Comparison of ENCODE assay signal across 9 cellular contexts in the genomic region with DNA sequence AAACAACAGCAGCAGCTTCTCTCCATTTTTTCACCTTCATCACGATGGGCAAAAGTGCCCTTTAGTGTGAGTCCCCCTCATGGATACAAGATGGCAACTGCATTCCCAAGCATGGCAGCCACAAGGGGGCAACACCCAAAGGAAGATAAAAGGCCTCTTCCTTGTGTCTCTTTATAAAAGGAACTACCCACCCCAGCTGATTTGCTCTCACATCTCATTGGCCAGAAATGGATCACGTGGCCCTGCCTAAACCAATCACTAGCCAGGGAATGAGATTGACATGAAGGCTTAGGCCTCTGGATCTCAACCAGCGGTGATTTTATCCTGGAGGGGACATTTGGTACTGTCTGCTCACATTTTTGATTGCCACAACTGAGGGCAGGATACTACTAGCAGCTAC. TPM values are rescaled to one million over a fixed set of nuclear protein-coding genes. Genes with fewer than 3 reads are reported as not detected.
DNase-seq lines count a peak whose midpoint lies in the region; ATAC-seq lines count a peak whose summit lies in the region.
"Had no signal": no experiment of that assay in that cellular context is flagged by ENCODE, and none has a peak within 500 bp of the region (broad histone marks: within the 10 kb centered on the region; RNA-seq: fewer than 3 reads in every experiment).

No MANE protein-coding gene starts in this region.

- H3K4me3 ChIP-seq in Karpas-422 (ENCODE audit: low read length), result no peak overlapping the region
- no peak overlapping the region for H3K4me3 ChIP-seq in mesenchymal stem cell (ENCODE audit: insufficient read depth in 1 of 2, low read depth in 1 of 2, low read length in 2 of 2)
- H3K4me3 ChIP-seq: BLaER1 treated with 17β-estradiol and CSF1 and Interleukin-3, amounts not matched to agents 10 nM and 100 nM had no signal

- no peak overlapping the region for H2AK5ac ChIP-seq in mesenchymal stem cell (ENCODE audit: low read length, severe bottlenecking)

- in situ Hi-C loops in SK-MEL-5 (cut with HindIII; ENCODE audit: low pct_unique_long_range_greater_than_20kb, low sequenced_read_pairs), result no loop called here

- H2AFZ ChIP-seq in Karpas-422 (ENCODE audit: low read length), result no peak overlapping the region
- no peak overlapping the region for H2AFZ ChIP-seq in mesenchymal stem cell (ENCODE audit: low read depth, low read length)

- H3K4ac ChIP-seq in mesenchymal stem cell (ENCODE audit: low read depth in 1 of 2, low read length in 2 of 2), result peak overlapping the region in 1 of 2 experiments; percentile 24

- no peak overlapping the region for H3K9ac ChIP-seq in Karpas-422 (ENCODE audit: low read length)
- H3K9ac ChIP-seq in mesenchymal stem cell (ENCODE audit: low read length), result no peak overlapping the region
- H3K9ac ChIP-seq: BLaER1 treated with 17β-estradiol and CSF1 and Interleukin-3, amounts not matched to agents 10 nM and 100 nM had no signal

- no peak overlapping the region for H4K91ac ChIP-seq in mesenchymal stem cell (ENCODE audit: low read length)

- H3K4me1 ChIP-seq in Karpas-422 (ENCODE audit: low read length) (peaks cover 20% of the 10 kb centered on the region), mesenchymal stem cell (ENCODE audit: control insufficient read depth, insufficient read depth, low read depth, low read length) (no peaks in the 10 kb centered on the region)

- H2BK12ac ChIP-seq in mesenchymal stem cell (ENCODE audit: low read length in 2 of 2), result no peak overlapping the region

- H4K20me1 ChIP-seq in Karpas-422 (ENCODE audit: insufficient read depth, low read depth, low read length), result no peaks in the 10 kb centered on the region
- H4K20me1 ChIP-seq: BLaER1 treated with 17β-estradiol and CSF1 and Interleukin-3, amounts not matched to agents 10 nM and 100 nM had no signal

- WGBS in mesenchymal stem cell, result 82% methylated on average over 3 of the region's 3 CpGs

- H2BK120ac ChIP-seq in mesenchymal stem cell (ENCODE audit: low read depth, low read length), result no peak overlapping the region

- no peak overlapping the region for H3K27ac ChIP-seq in Karpas-422 (ENCODE audit: low read length)
- H3K27ac ChIP-seq in mesenchymal stem cell (ENCODE audit: low read length, poor library complexity, severe bottlenecking), result no peak overlapping the region
- H3K27ac ChIP-seq: BLaER1 treated with 17β-estradiol and CSF1 and Interleukin-3, amounts not matched to agents 10 nM and 100 nM had no signal

- H3K4me2 ChIP-seq in Karpas-422 (ENCODE audit: low read depth, low read length, poor library complexity, severe bottlenecking), result no peak overlapping the region
- H3K4me2 ChIP-seq in mesenchymal stem cell (ENCODE audit: low read length, poor library complexity, severe bottlenecking), result no peak overlapping the region
- H3K4me2 ChIP-seq: BLaER1 treated with 17β-estradiol and CSF1 and Interleukin-3, amounts not matched to agents 10 nM and 100 nM had no signal

- no peak overlapping the region for H2BK15ac ChIP-seq in mesenchymal stem cell (ENCODE audit: low read depth, poor library complexity, severe bottlenecking)

- no peaks in the 10 kb centered on the region for H3K79me2 ChIP-seq in Karpas-422 (ENCODE audit: low read length)

- ATAC-seq in GM21786 (IDR thresholded peaks at IDR 0.05; ENCODE audit: unreplicated experiment), result no peak

- no peak overlapping the region for H3K18ac ChIP-seq in mesenchymal stem cell (ENCODE audit: low read depth in 1 of 2, low read length in 2 of 2)

- no peaks in the 10 kb centered on the region for H3K36me3 ChIP-seq in Karpas-422 (ENCODE audit: insufficient read depth, low read length)
- no peaks in the 10 kb centered on the region for H3K36me3 ChIP-seq in mesenchymal stem cell (ENCODE audit: control insufficient read depth in 1 of 2, insufficient read depth in 2 of 2, low read depth in 1 of 2, low read length in 2 of 2)
- H3K36me3 ChIP-seq: BLaER1 treated with 17β-estradiol and CSF1 and Interleukin-3, amounts not matched to agents 10 nM and 100 nM had no signal

- H3K14ac ChIP-seq in mesenchymal stem cell (ENCODE audit: low read length in 2 of 2), result no peak overlapping the region

- H3K27me3 ChIP-seq in Karpas-422 (ENCODE audit: low read length) (no peaks in the 10 kb centered on the region), mesenchymal stem cell (ENCODE audit: control insufficient read depth in 1 of 2, insufficient read depth in 1 of 2, low read length in 2 of 2) (no peaks in the 10 kb centered on the region)
- H3K27me3 ChIP-seq: BLaER1 treated with 17β-estradiol and CSF1 and Interleukin-3, amounts not matched to agents 10 nM and 100 nM had no signal

- H4K8ac ChIP-seq in mesenchymal stem cell (ENCODE audit: low read length), result no peak overlapping the region

- DNase-seq in NCI-H146 (lab: John Stamatoyannopoulos, UW) (peak; percentile 58), NCI-H146 treated with DMSO at 0.1 percent for 48 hours (lab: John Stamatoyannopoulos, UW; ENCODE audit: unreplicated experiment) (no peak), Karpas-422 (peak; percentile 92), SK-MEL-5 (ENCODE audit: low read depth, low spot score) (peak; percentile 86), mesenchymal stem cell (peak; percentile 75), medulla oblongata (ENCODE audit: extremely low spot score) (no peak)
- peak; percentile 14 for DNase-seq in central memory CD4-positive, alpha-beta T cell

- H3K9me2 ChIP-seq in Karpas-422 (replicated peaks; ENCODE audit: insufficient read depth, low read length), result no peaks in the 10 kb centered on the region

- no peaks in the 10 kb centered on the region for H3K79me1 ChIP-seq in mesenchymal stem cell (replicated peaks; ENCODE audit: low read length, poor library complexity, severe bottlenecking)

- H3K9me3 ChIP-seq in Karpas-422 (ENCODE audit: low read length) (no peaks in the 10 kb centered on the region), mesenchymal stem cell (ENCODE audit: control insufficient read depth, low read length) (no peaks in the 10 kb centered on the region)
- H3K9me3 ChIP-seq: BLaER1 treated with 17β-estradiol and CSF1 and Interleukin-3, amounts not matched to agents 10 nM and 100 nM had no signal

- H3K23ac ChIP-seq in mesenchymal stem cell (ENCODE audit: low read length in 2 of 2), result no peak overlapping the region

- no peak overlapping the region for H2BK5ac ChIP-seq in mesenchymal stem cell (ENCODE audit: low read depth, low read length, poor library complexity, severe bottlenecking)

RNA-seq across cellular contexts. Expression of a gene that starts 21.9 kb away (rescaled TPM):
- 9.4 and 9.9 TPM in 2 replicates for total RNA-seq in Karpas-422 (2014; rRNA removed; shearing (Covaris generic); ENCODE audit: low replicate concordance)
- total RNA-seq in SK-MEL-5 (2014; rRNA removed; shearing (Covaris generic)), result 74.7 and 77.1 TPM in 2 replicates
- polyA plus RNA-seq in SK-MEL-5 (2015; cell fraction: cytosol; rRNA removed), result 65.9 and 80.2 TPM in 2 replicates
- 175 and 204 TPM in 2 replicates for polyA plus RNA-seq in SK-MEL-5 (2015; cell fraction: nucleus; rRNA removed)
- 10.9 TPM for polyA plus RNA-seq in mesenchymal stem cell (2013, experiment 1 of 2)
- polyA plus RNA-seq in mesenchymal stem cell (2013, experiment 2 of 2), result 10.4 TPM

RNA-seq across cellular contexts. Expression of a gene that starts 53.9 kb away (rescaled TPM):
- 12.8 and 24.6 TPM in 2 replicates for total RNA-seq in Karpas-422 (2014; rRNA removed; shearing (Covaris generic); ENCODE audit: low replicate concordance)
- 26.7 and 29.5 TPM in 2 replicates for total RNA-seq in SK-MEL-5 (2014; rRNA removed; shearing (Covaris generic))
- polyA plus RNA-seq in SK-MEL-5 (2015; cell fraction: cytosol; rRNA removed), result 19.0 and 21.8 TPM in 2 replicates
- 131 and 144 TPM in 2 replicates for polyA plus RNA-seq in SK-MEL-5 (2015; cell fraction: nucleus; rRNA removed)
- 10.6 TPM for polyA plus RNA-seq in mesenchymal stem cell (2013, experiment 1 of 2)
- polyA plus RNA-seq in mesenchymal stem cell (2013, experiment 2 of 2), result 10.7 TPM

Comparison
In these comparisons a context has a peak if more than half of its experiments do, and no peak if none do; other contexts are left out.
1. DNase-seq: peak in NCI-H146 (single experiment), Karpas-422 (single experiment), SK-MEL-5 (single experiment), central memory CD4-positive, alpha-beta T cell (single experiment) and mesenchymal stem cell (single experiment); none in NCI-H146 treated with DMSO at 0.1 percent for 48 hours (single experiment) and medulla oblongata (single experiment).